In the genomic region with DNA sequence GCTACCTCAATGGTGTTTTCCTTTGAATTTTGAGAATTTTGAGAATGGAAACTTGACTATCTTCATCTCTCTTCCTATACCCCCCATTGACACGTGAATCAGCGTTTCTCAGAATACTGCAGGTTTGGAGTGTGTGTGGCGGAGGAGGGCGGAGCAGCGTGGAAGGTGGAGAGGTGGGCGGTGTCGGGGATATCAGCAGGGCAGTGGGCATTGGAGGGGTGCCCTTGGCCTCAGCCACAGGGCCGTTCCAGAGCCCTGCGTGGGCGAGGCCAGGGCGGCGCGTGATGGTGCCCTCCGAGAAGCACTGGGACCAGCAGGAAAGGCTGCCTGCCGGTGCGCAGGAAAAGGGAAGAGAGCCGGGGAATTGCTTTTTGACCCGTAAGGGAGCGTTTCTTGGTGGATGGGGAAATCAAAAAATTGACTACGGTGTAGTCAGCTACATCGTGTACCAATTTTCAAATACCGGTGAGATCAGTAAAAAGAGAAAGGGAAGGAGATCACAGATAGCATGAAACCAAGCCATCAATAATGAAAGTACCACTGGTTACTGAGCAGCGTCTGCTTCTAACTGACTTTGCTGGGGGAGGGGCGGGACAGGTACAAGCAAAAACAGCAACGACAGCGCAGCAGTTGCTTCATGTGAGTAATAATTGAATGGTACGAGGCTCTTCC, we compare ENCODE assay signal across 9 cellular contexts.
DNase-seq lines count a peak whose midpoint lies in the region; ATAC-seq and TF ChIP-seq lines count a peak whose summit lies in the region.
"Had no signal": no experiment of that assay in that cellular context is flagged by ENCODE, and none has a peak within 500 bp of the region (broad histone marks: within the 10 kb centered on the region; RNA-seq: fewer than 3 reads in every experiment).

No MANE protein-coding gene starts in this region.

- ATAC-seq in HG03442 (IDR thresholded peaks at IDR 0.05; ENCODE audit: unreplicated experiment) (peak; percentile 83), upper lobe of right lung (peak; percentile 10)
- ATAC-seq: foreskin keratinocyte had no signal

- DNase-seq in stimulated activated naive CD4-positive, alpha-beta T cell treated with Interleukin-2 at 50 U/mL for 16 hours (lab: John Stamatoyannopoulos, UW), result peak; percentile 77
- no peak for DNase-seq in stimulated activated naive CD4-positive, alpha-beta T cell (lab: John Stamatoyannopoulos, UW)
- DNase-seq in activated effector memory CD4-positive, alpha-beta T cell treated with Interleukin-2 at 50 U/mL for 16 hours, result peak; percentile 40
- DNase-seq in upper lobe of right lung (no peak), NCI-H1417 (lab: John Stamatoyannopoulos, UW) (no peak), NK-92 (lab: John Stamatoyannopoulos, UW; ENCODE audit: unreplicated experiment) (no peak), A172 (ENCODE audit: low spot score) (no peak)
- DNase-seq: foreskin keratinocyte had no signal

- no peaks in the 10 kb centered on the region for H3K4me1 ChIP-seq in upper lobe of right lung
- H3K4me1 ChIP-seq: foreskin keratinocyte had no signal

- intact Hi-C loops in upper lobe of right lung (cut with DNase I), result no loop called here

- no peaks in the 10 kb centered on the region for H3K36me3 ChIP-seq in upper lobe of right lung

- H3K27me3 ChIP-seq in upper lobe of right lung, result peaks cover 11% of the 10 kb centered on the region

- H3K4me3 ChIP-seq in upper lobe of right lung, result peak overlapping the region; percentile 31

- H3K9me3 ChIP-seq in upper lobe of right lung, result no peaks in the 10 kb centered on the region

- no peak for TF ChIP-seq CTCF in upper lobe of right lung (IDR thresholded peaks at IDR 0.05)

- H3K27ac ChIP-seq in upper lobe of right lung, result no peak overlapping the region
- H3K27ac ChIP-seq: foreskin keratinocyte had no signal

Comparison
In these comparisons a context has a peak if more than half of its experiments do, and no peak if none do; other contexts are left out.
1. DNase-seq: peak in stimulated activated naive CD4-positive, alpha-beta T cell treated with Interleukin-2 at 50 U/mL for 16 hours (single experiment) and activated effector memory CD4-positive, alpha-beta T cell treated with Interleukin-2 at 50 U/mL for 16 hours (single experiment); none in stimulated activated naive CD4-positive, alpha-beta T cell (0 of 6), upper lobe of right lung (single experiment), NCI-H1417 (0 of 3), NK-92 (single experiment) and A172 (single experiment).